ENCODE assay signal across 30 cellular contexts in genomic region chr11:60376601-60377000, GRCh38. TPM values are rescaled to one million over a fixed set of nuclear protein-coding genes. Genes with fewer than 3 reads are reported as not detected.
DNase-seq lines count a peak whose midpoint lies in the region; ATAC-seq, FAIRE-seq and TF ChIP-seq lines count a peak whose summit lies in the region.
"Had no signal": no experiment of that assay in that cellular context is flagged by ENCODE, and none has a peak within 500 bp of the region (broad histone marks: within the 10 kb centered on the region; RNA-seq: fewer than 3 reads in every experiment).

No MANE protein-coding gene starts in this region.

- H3K9ac ChIP-seq in BLaER1 treated with 17β-estradiol and CSF1 and Interleukin-3, amounts not matched to agents 10 nM and 100 nM = peak overlapping the region in 6 of 11 experiments; percentile 70 to 98 (median 81); a peak in 10 of 22 replicates
- H3K9ac ChIP-seq: parathyroid adenoma had no signal

- no peaks in the 10 kb centered on the region for H3K27me3 ChIP-seq in BLaER1 treated with 17β-estradiol and CSF1 and Interleukin-3, amounts not matched to agents 10 nM and 100 nM
- H3K27me3 ChIP-seq: gastroesophageal sphincter, Peyer's patch had no signal

- H3K36me3 ChIP-seq in BLaER1 treated with 17β-estradiol and CSF1 and Interleukin-3, amounts not matched to agents 10 nM and 100 nM = peaks cover 0 to 30% (median 0%) of the 10 kb centered on the region in 11 experiments; a peak in 6 of 22 replicates
- H3K36me3 ChIP-seq: gastroesophageal sphincter, Peyer's patch, thoracic aorta had no signal

- H3K9me3 Mint-ChIP-seq in naive B cell = peaks cover 0 to 5% (median 0%) of the 10 kb centered on the region in 7 donors
- H3K9me3 Mint-ChIP-seq in activated naive CD8-positive, alpha-beta T cell treated with anti-CD3 and anti-CD28 coated beads, Interleukin-2, amount 50 U/mL, for 24 hours = no peaks in the 10 kb centered on the region
- H3K9me3 Mint-ChIP-seq: activated naive CD8-positive, alpha-beta T cell treated with anti-CD3 and anti-CD28 coated beads for 36 hours; activated T-cell treated with anti-CD3 and anti-CD28 coated beads, Interleukin-2, amount 50 U/mL, for 4 hours; neural crest cell; stimulated activated naive CD8-positive, alpha-beta T cell treated with anti-CD3 and anti-CD28 coated beads, Interleukin-15, amount 100 ng/mL, for 72 hours had no signal

- 0 out of 20 replicates have a peak overlapping the region, but pooled peaks of 2 of the 10 experiments have one; percentile 27 to 31 for H3K4me3 ChIP-seq in BLaER1 treated with 17β-estradiol and CSF1 and Interleukin-3, amounts not matched to agents 10 nM and 100 nM
- H3K4me3 ChIP-seq: gastroesophageal sphincter, Peyer's patch, thoracic aorta had no signal

- H3K4me1 ChIP-seq in BLaER1 treated with 17β-estradiol and CSF1 and Interleukin-3, amounts not matched to agents 10 nM and 100 nM = peaks cover 40 to 71% (median 47%) of the 10 kb centered on the region in 10 experiments
- H3K4me1 ChIP-seq: gastroesophageal sphincter, parathyroid adenoma, Peyer's patch had no signal

- no peak for TF ChIP-seq CTCF in VCaP (conservative IDR thresholded peaks at IDR 0.05)

- H3K36me3 Mint-ChIP-seq in naive B cell = peaks cover 9 to 23% of the 10 kb centered on the region in 2 donors
- H3K36me3 Mint-ChIP-seq in activated naive CD8-positive, alpha-beta T cell treated with anti-CD3 and anti-CD28 coated beads, Interleukin-2, amount 50 U/mL, for 24 hours (ENCODE audit: low read depth) = no peaks in the 10 kb centered on the region
- H3K36me3 Mint-ChIP-seq: activated CD8-positive, alpha-beta memory T cell treated with anti-CD3 and anti-CD28 coated beads, Interleukin-2, amount 10 ng/mL, durations not matched to agents 7 days and 5 days; activated naive CD8-positive, alpha-beta T cell treated with anti-CD3 and anti-CD28 coated beads for 36 hours had no signal

- H3K4me3 Mint-ChIP-seq in naive B cell = peak overlapping the region in 6 of 8 donors; percentile 1 to 90 (median 66)
- no peak overlapping the region for H3K4me3 Mint-ChIP-seq in activated naive CD8-positive, alpha-beta T cell treated with anti-CD3 and anti-CD28 coated beads, Interleukin-2, amount 50 U/mL, for 24 hours
- H3K4me3 Mint-ChIP-seq: activated CD8-positive, alpha-beta memory T cell treated with anti-CD3 and anti-CD28 coated beads, Interleukin-2, amount 10 ng/mL, durations not matched to agents 7 days and 5 days; activated naive CD8-positive, alpha-beta T cell treated with anti-CD3 and anti-CD28 coated beads for 36 hours; activated T-cell treated with anti-CD3 and anti-CD28 coated beads, Interleukin-2, amount 50 U/mL, for 4 hours; neural crest cell; stimulated activated naive CD8-positive, alpha-beta T cell treated with anti-CD3 and anti-CD28 coated beads, Interleukin-15, amount 100 ng/mL, for 72 hours had no signal

- no peak for TF ChIP-seq POLR2A in GM12891 (IDR thresholded peaks at IDR 0.05; ENCODE audit: low read depth, low read length)

- H3K27ac Mint-ChIP-seq in naive B cell = peak overlapping the region; percentile 99 to 100 (median 99)
- H3K27ac Mint-ChIP-seq in activated naive CD8-positive, alpha-beta T cell treated with anti-CD3 and anti-CD28 coated beads, Interleukin-2, amount 50 U/mL, for 24 hours = no peak overlapping the region
- H3K27ac Mint-ChIP-seq: activated CD8-positive, alpha-beta memory T cell treated with anti-CD3 and anti-CD28 coated beads, Interleukin-2, amount 10 ng/mL, durations not matched to agents 7 days and 5 days; activated naive CD8-positive, alpha-beta T cell treated with anti-CD3 and anti-CD28 coated beads for 36 hours had no signal

- H3K4me2 ChIP-seq in BLaER1 treated with 17β-estradiol and CSF1 and Interleukin-3, amounts not matched to agents 10 nM and 100 nM = peak overlapping the region; percentile 67 to 97 (median 82)

- peaks cover 70 to 94% (median 91%) of the 10 kb centered on the region in 3 donors for H3K4me1 Mint-ChIP-seq in naive B cell
- peaks cover 15% of the 10 kb centered on the region for H3K4me1 Mint-ChIP-seq in activated naive CD8-positive, alpha-beta T cell treated with anti-CD3 and anti-CD28 coated beads, Interleukin-2, amount 50 U/mL, for 24 hours
- H3K4me1 Mint-ChIP-seq: neural crest cell had no signal

- H3K27ac ChIP-seq in BLaER1 treated with 17β-estradiol and CSF1 and Interleukin-3, amounts not matched to agents 10 nM and 100 nM = peak overlapping the region; percentile 88 to 99 (median 94)
- peak overlapping the region; percentile 59 for H3K27ac ChIP-seq in VCaP

- no peak for DNase-seq in GM12891 (ENCODE audit: insufficient read length, low spot score)
- no peak for DNase-seq in naive B cell
- DNase-seq in HUDEP-2 (lab: John Stamatoyannopoulos, UW; ENCODE audit: unreplicated experiment in 76 of 76) = no peak
- DNase-seq in activated naive CD8-positive, alpha-beta T cell treated with anti-CD3 and anti-CD28 coated beads, Interleukin-2, amount 50 U/mL, for 24 hours = no peak
- DNase-seq: activated CD8-positive, alpha-beta memory T cell treated with anti-CD3 and anti-CD28 coated beads, Interleukin-2, amount 10 ng/mL, durations not matched to agents 7 days and 5 days; activated gamma-delta T cell; activated naive CD8-positive, alpha-beta T cell treated with anti-CD3 and anti-CD28 coated beads for 36 hours; activated T-cell treated with anti-CD3 and anti-CD28 coated beads, Interleukin-2, amount 50 U/mL, for 4 hours; aorta; IMR-90; NCI-H1048; NCI-H1694; NCI-H748 treated with DMSO at 0.1 percent for 48 hours; Peyer's patch; SHP77 treated with DMSO at 0.1 percent for 48 hours; small intestine; stimulated activated naive CD8-positive, alpha-beta T cell treated with anti-CD3 and anti-CD28 coated beads, Interleukin-15, amount 100 ng/mL, for 72 hours; SW 1271; T-helper 9 cell had no signal

- ATAC-seq in naive B cell (ENCODE audit: low read depth in 2 of 2) = no peak
- no peak for ATAC-seq in activated naive CD8-positive, alpha-beta T cell treated with anti-CD3 and anti-CD28 coated beads, Interleukin-2, amount 50 U/mL, for 24 hours
- no peak for ATAC-seq in GM21515 (IDR thresholded peaks at IDR 0.05; ENCODE audit: unreplicated experiment)
- ATAC-seq: activated CD8-positive, alpha-beta memory T cell treated with anti-CD3 and anti-CD28 coated beads, Interleukin-2, amount 10 ng/mL, durations not matched to agents 7 days and 5 days; activated T-cell treated with anti-CD3 and anti-CD28 coated beads, Interleukin-2, amount 50 U/mL, for 4 hours; gastroesophageal sphincter; HCT116; stimulated activated naive CD8-positive, alpha-beta T cell treated with anti-CD3 and anti-CD28 coated beads, Interleukin-15, amount 100 ng/mL, for 72 hours had no signal

- H3K9me3 ChIP-seq in BLaER1 treated with 17β-estradiol and CSF1 and Interleukin-3, amounts not matched to agents 10 nM and 100 nM (replicated peaks in 1 of 11) = peaks cover 6 to 66% (median 62%) of the 10 kb centered on the region in 11 experiments; a peak in 21 of 22 replicates
- H3K9me3 ChIP-seq: gastroesophageal sphincter, Peyer's patch, thoracic aorta had no signal

- no peaks in the 10 kb centered on the region for H3K27me3 Mint-ChIP-seq in naive B cell
- H3K27me3 Mint-ChIP-seq in activated naive CD8-positive, alpha-beta T cell treated with anti-CD3 and anti-CD28 coated beads, Interleukin-2, amount 50 U/mL, for 24 hours = peaks cover 18% of the 10 kb centered on the region

- H4K20me1 ChIP-seq in BLaER1 treated with 17β-estradiol and CSF1 and Interleukin-3, amounts not matched to agents 10 nM and 100 nM = no peaks in the 10 kb centered on the region

- FAIRE-seq in GM12891 (lab: Jason Lieb, UNC) = peak; percentile 56
- FAIRE-seq: bronchial epithelial cell, D721Med, small intestine had no signal

TF ChIP-seq in GM12891, 5 proteins besides CTCF, POLR2A, EP300 and RAD21:
- no peak for TF ChIP-seq SPI1 (IDR thresholded peaks at IDR 0.05; ENCODE audit: low read depth, low read length)
- no peak for TF ChIP-seq PAX5 (IDR thresholded peaks at IDR 0.05; ENCODE audit: insufficient read depth, low read length, severe bottlenecking)
- TF ChIP-seq POLR2AphosphoS5 (IDR thresholded peaks at IDR 0.05; ENCODE audit: low read depth, low read length) = no peak
- no peak for TF ChIP-seq POU2F2 (IDR thresholded peaks at IDR 0.05; ENCODE audit: low read depth, low read length)
- no peak for TF ChIP-seq TAF1 (IDR thresholded peaks at IDR 0.05; ENCODE audit: low read depth, low read length)
TF ChIP-seq in GM12891: peak in this region for 0.

RNA-seq across cellular contexts. Expression of gene MS4A7, which starts 1.7 kb away (rescaled TPM):
- polyA plus RNA-seq in GM12891 (2012; ENCODE audit: low read depth, missing spikeins) = 3.7 TPM
- 10 to 100 TPM; 24.5 to 47.8 (median 30.0) TPM for polyA plus RNA-seq in naive B cell (ENCODE audit: low read depth in 6 of 6)
- polyA plus RNA-seq: AG04450, IMR-90 had no signal

RNA-seq across cellular contexts. Expression of gene MS4A14, which starts 19.7 kb away (rescaled TPM):
- polyA plus RNA-seq in GM12891 (2012; ENCODE audit: low read depth, missing spikeins) = 0.55 TPM
- 1 to 10 TPM in 2 of 6 donors, under 1 TPM in 3, not detected in 1; 0.43 to 1.8 (median 0.64) TPM for polyA plus RNA-seq in naive B cell (ENCODE audit: low read depth in 6 of 6)
- polyA plus RNA-seq: AG04450, IMR-90 had no signal

RNA-seq across cellular contexts. Expression of gene MS4A6E, which starts 49.5 kb away (rescaled TPM):
- polyA plus RNA-seq in GM12891 (2012; ENCODE audit: low read depth, missing spikeins) = not detected
- polyA plus RNA-seq in naive B cell (ENCODE audit: low read depth in 6 of 6) = not detected
- polyA plus RNA-seq: AG04450, aorta, IMR-90 had no signal

RNA-seq across cellular contexts. Expression of gene MS4A5, which starts 52.8 kb away (rescaled TPM):
- polyA plus RNA-seq in GM12891 (2012; ENCODE audit: low read depth, missing spikeins) = not detected
- polyA plus RNA-seq in naive B cell (ENCODE audit: low read depth in 6 of 6) = not detected
- polyA plus RNA-seq: AG04450, aorta, IMR-90, small intestine had no signal
